Comparison of ENCODE assay signal across 19 cellular contexts in the genomic region with DNA sequence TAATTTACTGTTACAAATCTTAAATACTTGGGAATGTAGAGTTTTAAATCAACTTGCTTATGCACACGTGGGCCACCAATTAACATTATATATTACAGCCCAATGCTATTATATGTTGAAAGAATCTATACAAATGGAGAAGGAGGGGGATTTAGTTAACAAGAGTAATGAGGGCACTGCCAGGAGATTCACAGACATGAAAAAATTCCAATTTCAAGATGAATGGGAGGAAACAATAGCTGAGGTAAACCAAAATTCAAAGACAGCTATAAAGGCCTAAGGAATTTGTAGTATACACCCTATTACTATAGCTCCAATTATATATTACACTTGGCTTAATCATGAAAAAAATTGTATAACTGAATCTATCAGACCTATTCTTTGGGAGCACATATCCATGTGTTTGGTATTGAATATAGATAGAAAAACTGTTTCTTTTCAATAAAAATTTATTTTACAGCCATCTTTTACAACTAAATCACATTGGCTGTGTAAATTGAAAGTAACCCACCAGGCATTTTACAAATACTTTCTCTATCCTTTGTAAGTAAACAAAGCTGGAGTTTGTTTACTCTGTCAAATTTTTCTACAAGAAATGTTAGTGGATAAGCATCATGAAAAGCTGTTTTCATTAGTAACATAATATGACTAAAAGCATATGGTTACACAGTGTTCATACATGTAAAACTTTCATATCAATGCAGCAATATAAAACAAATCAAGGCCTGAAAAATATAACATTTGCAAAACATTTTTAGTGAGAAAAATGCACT.
DNase-seq lines count a peak whose midpoint lies in the region; FAIRE-seq and TF ChIP-seq lines count a peak whose summit lies in the region.
"Had no signal": no experiment of that assay in that cellular context is flagged by ENCODE, and none has a peak within 500 bp of the region (broad histone marks: within the 10 kb centered on the region; RNA-seq: fewer than 3 reads in every experiment).

No MANE protein-coding gene starts in this region.

- dilution Hi-C loops in mammary epithelial cell (cut with HindIII; ENCODE audit: low sequenced_read_pairs), result no loop called here

- CTCF ChIA-PET in mammary epithelial cell (lab: Charles Lee; ENCODE audit: low non-redundant PET), result no interaction called here

- H3K79me2 ChIP-seq in mammary epithelial cell (ENCODE audit: insufficient read depth, low read length), result no peaks in the 10 kb centered on the region

- peaks cover 7% of the 10 kb centered on the region for H3K36me3 Mint-ChIP-seq in mesothelial cell of epicardium

- FAIRE-seq in D721Med (lab: Jason Lieb, UNC), result peak; percentile 77
- FAIRE-seq: GM12878, RCC 7860 had no signal

- no peak overlapping the region for H2AFZ ChIP-seq in mammary epithelial cell (ENCODE audit: low read depth, low read length)

- H3K27me3 ChIP-seq in mammary epithelial cell (ENCODE audit: insufficient read depth, low read length), result no peaks in the 10 kb centered on the region
- H3K27me3 ChIP-seq: BE2C had no signal

- peak overlapping the region; percentile 64 for H3K4me2 ChIP-seq in mammary epithelial cell (ENCODE audit: insufficient read depth, low read depth, low read length)

- no peaks in the 10 kb centered on the region for H3K27me3 Mint-ChIP-seq in mesothelial cell of epicardium (ENCODE audit: low read depth)

- H3K9ac ChIP-seq in mammary epithelial cell (ENCODE audit: insufficient read depth, low read length), result no peak overlapping the region

- peaks cover 59% of the 10 kb centered on the region for H3K4me1 Mint-ChIP-seq in mesothelial cell of epicardium

- intact Hi-C loops in mammary epithelial cell (cut with micrococcal nuclease), result no loop called here

- peak overlapping the region; percentile 23 for H3K27ac Mint-ChIP-seq in mesothelial cell of epicardium

- H3K36me3 ChIP-seq in mammary epithelial cell (ENCODE audit: insufficient read depth, low read length), result no peaks in the 10 kb centered on the region
- H3K36me3 ChIP-seq: BE2C had no signal

- H3K4me3 Mint-ChIP-seq in mesothelial cell of epicardium, result no peak overlapping the region

- no peaks in the 10 kb centered on the region for H3K9me3 ChIP-seq in mammary epithelial cell (replicated peaks; ENCODE audit: insufficient read depth, low read length)
- H3K9me3 ChIP-seq: BE2C had no signal

- H4K20me1 ChIP-seq in mammary epithelial cell (ENCODE audit: insufficient read depth, low read length), result no peaks in the 10 kb centered on the region

- no peak for TF ChIP-seq CTCF in D721Med (IDR thresholded peaks at IDR 0.05; ENCODE audit: insufficient read depth, missing control alignments)
- TF ChIP-seq CTCF in mammary epithelial cell (conservative IDR thresholded peaks at IDR 0.05 in 1 of 2, IDR thresholded peaks at IDR 0.05 in 1 of 2; ENCODE audit: extremely low read depth in 1 of 2, insufficient read depth in 1 of 2, low read depth in 1 of 2, low read length in 2 of 2), result no peak
- no peak for TF ChIP-seq CTCF in mesothelial cell of epicardium (IDR thresholded peaks at IDR 0.05; ENCODE audit: unreplicated experiment)

- TSS peak; percentile 49 for BruUV-seq in mammary epithelial cell (replicated peaks; lab: Mats Ljungman, UMichigan)

- H3K4me1 ChIP-seq in mammary epithelial cell (ENCODE audit: insufficient read depth, low read length), result no peaks in the 10 kb centered on the region

- no peaks in the 10 kb centered on the region for H3K9me3 Mint-ChIP-seq in mesothelial cell of epicardium

- in situ Hi-C loops in mammary epithelial cell (cut with MboI; ENCODE audit: low sequenced_read_pairs in 2 of 2), result no loop called here

- no peak overlapping the region for H3K4me3 ChIP-seq in mammary epithelial cell (replicated peaks in 1 of 3; ENCODE audit: insufficient read depth in 1 of 3, low read depth in 2 of 3, low read length in 3 of 3)
- H3K4me3 ChIP-seq: GM12878 had no signal

- WGBS in mammary epithelial cell (ENCODE audit: low coverage, missing lambda C conversion rate), result 100% methylated on average over 1 of the region's 1 CpG

- H3K27ac ChIP-seq in mammary epithelial cell (ENCODE audit: insufficient read depth, low read depth, low read length), result no peak overlapping the region

- DNase-seq in D721Med (ENCODE audit: insufficient read length, low spot score), result no peak
- peak; percentile 27 for DNase-seq in NCI-H69 (lab: John Stamatoyannopoulos, UW)
- DNase-seq in mammary epithelial cell, result no peak
- DNase-seq in mesothelial cell of epicardium (ENCODE audit: low spot score in 2 of 2, unreplicated experiment in 2 of 2), result no peak
- DNase-seq in NCI-H2227 treated with DMSO at 0.1 percent for 48 hours (lab: John Stamatoyannopoulos, UW), result no peak
- DNase-seq in DMS 273 treated with DMSO at 0.1 percent for 48 hours (lab: John Stamatoyannopoulos, UW), result no peak
- DNase-seq in activated effector memory CD4-positive, alpha-beta T cell treated with anti-CD3 and anti-CD28 coated beads, Interleukin-2, amount 50 U/mL, for 16 hours, result no peak
- DNase-seq: BE2C, DMS79 treated with DMSO at 0.1 percent for 48 hours, KG1, NCI-H1092 treated with DMSO at 0.1 percent for 48 hours, NCI-H1436 treated with DMSO at 0.1 percent for 48 hours, NCI-H2029, NCI-H345, NCI-H524, NCI-H82, SW 1271 had no signal
